7 cellular contexts compared by ENCODE assay signal in the genomic region with DNA sequence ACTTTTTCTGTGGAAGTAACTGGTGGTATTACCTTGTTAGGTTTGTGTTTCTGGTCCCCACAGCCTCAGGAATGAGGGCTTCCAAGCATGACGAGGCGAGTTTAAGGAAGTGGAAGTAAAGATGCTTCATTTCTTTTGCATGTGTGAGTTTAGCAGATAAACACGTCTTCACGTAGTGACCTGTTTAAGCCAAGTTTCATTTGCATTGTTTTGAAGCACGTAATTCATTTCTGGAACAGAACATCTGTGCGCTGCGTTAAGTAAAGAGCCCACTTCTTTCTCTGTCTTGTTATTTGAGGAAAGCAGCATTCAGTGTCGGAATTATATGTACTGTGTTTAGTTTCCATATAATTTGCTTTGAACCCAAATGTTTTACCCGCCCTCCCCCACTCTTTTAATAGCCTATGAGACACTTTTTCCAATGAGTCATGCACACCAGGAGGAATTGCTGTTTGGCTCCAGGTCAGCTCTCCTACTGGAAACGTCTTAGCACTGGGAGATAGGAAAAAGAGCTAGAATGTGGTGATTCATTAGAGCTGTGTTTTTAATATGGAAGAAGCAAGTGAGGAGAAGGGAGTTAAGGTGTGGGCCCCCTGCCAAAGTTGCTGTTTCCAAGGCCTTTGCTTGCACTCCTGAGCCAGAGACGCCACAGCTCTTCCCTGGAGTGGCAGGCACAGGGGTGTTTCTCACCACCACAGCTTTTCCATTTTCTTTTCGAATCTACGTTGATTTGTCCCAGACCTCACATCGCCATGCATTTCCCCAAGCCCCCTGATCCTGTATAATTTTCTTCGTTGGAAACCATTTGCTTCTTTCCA. TPM values are rescaled to one million over a fixed set of nuclear protein-coding genes. Genes with fewer than 3 reads are reported as not detected.
DNase-seq lines count a peak whose midpoint lies in the region; ATAC-seq and TF ChIP-seq lines count a peak whose summit lies in the region.

No MANE protein-coding gene starts in this region.

- H3K27me3 Mint-ChIP-seq in endodermal cell (ENCODE audit: insufficient read depth), result no peaks in the 10 kb centered on the region
- H3K27me3 Mint-ChIP-seq in immature natural killer cell (ENCODE audit: low read depth in 3 of 3), result peaks cover 2 to 15% (median 6%) of the 10 kb centered on the region in 3 donors

- no peak overlapping the region for H3K27ac ChIP-seq in endodermal cell (ENCODE audit: low read depth, low read length)
- H3K27ac ChIP-seq in muscle layer of colon (ENCODE audit: low read depth, low read length), result peak overlapping the region; percentile 89

- no peaks in the 10 kb centered on the region for H3K27me3 ChIP-seq in endodermal cell (ENCODE audit: control insufficient read depth, insufficient read depth, low read length, poor library complexity, severe bottlenecking)
- no peaks in the 10 kb centered on the region for H3K27me3 ChIP-seq in muscle layer of colon (ENCODE audit: control insufficient read depth in 1 of 2, insufficient read depth in 2 of 2, low read length in 2 of 2)

- WGBS in endodermal cell (ENCODE audit: insufficient coverage in 1 of 2, insufficient read length in 1 of 2), 2 experiments, result 88 to 89% methylated on average over 12 to 15 of the region's 15 CpGs

- no peak overlapping the region for H3K4me3 ChIP-seq in endodermal cell (ENCODE audit: low read length)
- H3K4me3 ChIP-seq in muscle layer of colon (ENCODE audit: low read depth in 1 of 2, low read length in 2 of 2), result peak overlapping the region in 1 of 2 donors; percentile 38

- H3K36me3 ChIP-seq in endodermal cell (ENCODE audit: control insufficient read depth, insufficient read depth, low read length) (no peaks in the 10 kb centered on the region), muscle layer of colon (ENCODE audit: insufficient read depth, low read length) (no peaks in the 10 kb centered on the region)

- TF ChIP-seq CTCF in endodermal cell (conservative IDR thresholded peaks at IDR 0.05), result no peak

- no peak overlapping the region for H3K4me3 Mint-ChIP-seq in endodermal cell
- H3K4me3 Mint-ChIP-seq in immature natural killer cell, result no peak overlapping the region

- no peaks in the 10 kb centered on the region for H3K36me3 Mint-ChIP-seq in endodermal cell (ENCODE audit: low read depth)
- H3K36me3 Mint-ChIP-seq in immature natural killer cell, result no peaks in the 10 kb centered on the region

- no peaks in the 10 kb centered on the region for H3K4me1 ChIP-seq in endodermal cell (ENCODE audit: control insufficient read depth, insufficient read depth, low read length)
- H3K4me1 ChIP-seq in muscle layer of colon (ENCODE audit: insufficient read depth, low read length), result peaks cover 29% of the 10 kb centered on the region

- no peaks in the 10 kb centered on the region for H3K9me3 ChIP-seq in endodermal cell (ENCODE audit: control insufficient read depth, low read length)
- H3K9me3 ChIP-seq in muscle layer of colon (ENCODE audit: low read length), result no peaks in the 10 kb centered on the region

- H3K9me3 Mint-ChIP-seq in endodermal cell, result peaks cover 12% of the 10 kb centered on the region
- no peaks in the 10 kb centered on the region for H3K9me3 Mint-ChIP-seq in immature natural killer cell

- H3K4me1 Mint-ChIP-seq in endodermal cell, result peaks cover 17% of the 10 kb centered on the region
- H3K4me1 Mint-ChIP-seq in immature natural killer cell, result peaks cover 0 to 5% of the 10 kb centered on the region in 2 donors

- no peak overlapping the region for H3K27ac Mint-ChIP-seq in endodermal cell
- H3K27ac Mint-ChIP-seq in immature natural killer cell, result no peak overlapping the region

- peak; percentile 12 for DNase-seq in NCI-H2196 (lab: John Stamatoyannopoulos, UW; ENCODE audit: unreplicated experiment)
- DNase-seq in endodermal cell, result peak; percentile 45
- no peak for DNase-seq in immature natural killer cell
- DNase-seq in NCI-H1930 (lab: John Stamatoyannopoulos, UW), result no peak

- H3K9ac ChIP-seq in endodermal cell (ENCODE audit: extremely low read depth, low read length, poor library complexity, severe bottlenecking) (no peak overlapping the region), muscle layer of colon (ENCODE audit: low read length) (peak overlapping the region; percentile 17)

- ATAC-seq in GM21447 (IDR thresholded peaks at IDR 0.05; ENCODE audit: unreplicated experiment) (peak; percentile 78), HG02981 (IDR thresholded peaks at IDR 0.05; ENCODE audit: unreplicated experiment) (no peak)

RNA-seq across cellular contexts. Expression of a gene that starts 36.8 kb away (rescaled TPM):
- not detected for total RNA-seq in endodermal cell
- polyA plus RNA-seq in endodermal cell (2013, experiment 1 of 2), result not detected
- not detected for polyA plus RNA-seq in endodermal cell (2013, experiment 2 of 2)
- not detected for polyA plus RNA-seq in immature natural killer cell

Comparison
In these comparisons a context has a peak if more than half of its experiments do, and no peak if none do; other contexts are left out.
1. DNase-seq: peak in NCI-H2196 (single experiment) and endodermal cell (single experiment); none in immature natural killer cell (0 of 3) and NCI-H1930 (0 of 2).